ENCODE assay signal across 15 cellular contexts in genomic region chr1:42163536-42164503, GRCh38. TPM values are rescaled to one million over a fixed set of nuclear protein-coding genes. Genes with fewer than 3 reads are reported as not detected.
DNase-seq lines count a peak whose midpoint lies in the region; TF ChIP-seq lines count a peak whose summit lies in the region.
"Had no signal": no experiment of that assay in that cellular context is flagged by ENCODE, and none has a peak within 500 bp of the region (broad histone marks: within the 10 kb centered on the region; RNA-seq: fewer than 3 reads in every experiment).

No MANE protein-coding gene starts in this region.

- no peak overlapping the region for H2AFZ ChIP-seq in osteoblast (ENCODE audit: low read length)

- H3K9ac ChIP-seq in colonic mucosa (ENCODE audit: low read depth in 2 of 2, low read length in 2 of 2) = peak overlapping the region in 1 of 2 donors; percentile 83
- H3K9ac ChIP-seq: SK-N-SH had no signal

- H3K4me1 ChIP-seq in HEK293 (ENCODE audit: control insufficient read depth, insufficient read depth, low read length) (peaks cover 8% of the 10 kb centered on the region; the same call in 1 of the 2 replicates), colonic mucosa (no peaks in the 10 kb centered on the region), osteoblast (ENCODE audit: insufficient read depth, low read length) (no peaks in the 10 kb centered on the region)
- H3K4me1 ChIP-seq: HAP-1 had no signal

- no peak overlapping the region for H3K27ac ChIP-seq in HEK293 (ENCODE audit: extremely low read depth, low read depth, low read length)
- H3K27ac ChIP-seq in colonic mucosa = peak overlapping the region; percentile 28
- no peak overlapping the region for H3K27ac ChIP-seq in osteoblast (ENCODE audit: low read depth, low read length)

- H4K20me1 ChIP-seq in osteoblast (ENCODE audit: insufficient read depth, low read length) = no peaks in the 10 kb centered on the region

- no peaks in the 10 kb centered on the region for H3K27me3 ChIP-seq in colonic mucosa
- H3K27me3 ChIP-seq in osteoblast (ENCODE audit: insufficient read depth, low read length) = peaks cover 9% of the 10 kb centered on the region

- H3K4me3 ChIP-seq in HEK293 (ENCODE audit: low read depth, low read length) = no peak overlapping the region
- peak overlapping the region; percentile 16 for H3K4me3 ChIP-seq in colonic mucosa
- H3K4me3 ChIP-seq in osteoblast (ENCODE audit: insufficient read depth, low read length) = no peak overlapping the region
- no peak overlapping the region for H3K4me3 ChIP-seq in foreskin fibroblast (ENCODE audit: low read depth in 1 of 2, low read length in 2 of 2)
- H3K4me3 ChIP-seq: HAP-1 had no signal

- POLR2A ChIA-PET in HEK293 (lab: Yijun Ruan, JAX) = no interaction called here
- POLR2A ChIA-PET in GM10248 (lab: Yijun Ruan, JAX) = no interaction called here

- no peak overlapping the region for H3K4me2 ChIP-seq in osteoblast (ENCODE audit: insufficient read depth, low read length)
- H3K4me2 ChIP-seq: SK-N-SH had no signal

- peak; percentile 77 for DNase-seq in DMS 273 (lab: John Stamatoyannopoulos, UW; ENCODE audit: unreplicated experiment)
- DNase-seq in colonic mucosa = no peak
- peak; percentile 34 for DNase-seq in osteoblast (ENCODE audit: insufficient read length, low spot score, missing footprints)
- no peak for DNase-seq in GM10248 (ENCODE audit: extremely low spot score)
- DNase-seq in globus pallidus (ENCODE audit: low spot score) = no peak
- DNase-seq in foreskin fibroblast = no peak
- DNase-seq: COR-L47, NCI-H1930, NCI-H2171 treated with DMSO at 0.1 percent for 48 hours, NCI-H510A, NCI-H82, SHP77, SK-N-SH had no signal

- CTCF ChIA-PET in HEK293 (lab: Yijun Ruan, JAX) (interaction anchor here (1.8 to 4.8 kb wide), 2 partner anchors 10 to 16 kb away, joined by 7 to 21 read pairs; no protein-coding TSS in a partner anchor), GM10248 (lab: Yijun Ruan, JAX) (interaction anchor here (0.8 to 4.3 kb wide), 3 partner anchors 10 to 17 kb away, joined by 3 to 31 read pairs (median 7); no protein-coding TSS in a partner anchor)

- no peaks in the 10 kb centered on the region for H3K9me3 ChIP-seq in HEK293 (ENCODE audit: control insufficient read depth, insufficient read depth, low read depth, low read length)
- H3K9me3 ChIP-seq in colonic mucosa = no peaks in the 10 kb centered on the region
- peaks cover 11% of the 10 kb centered on the region for H3K9me3 ChIP-seq in osteoblast (ENCODE audit: low read depth, low read length)

- TF ChIP-seq CTCF in HEK293 (tag by site-specific recombination; IDR thresholded peaks at IDR 0.05) (no peak), colonic mucosa (IDR thresholded peaks at IDR 0.05) (no peak), osteoblast (IDR thresholded peaks at IDR 0.05; ENCODE audit: extremely low read depth, low read depth, low read length) (no peak), GM10248 (IDR thresholded peaks at IDR 0.05; ENCODE audit: control extremely low read depth, extremely low read depth, low read depth, missing control alignments) (no peak), foreskin fibroblast (IDR thresholded peaks at IDR 0.05; ENCODE audit: low read depth, low read length) (no peak)

- H3K79me2 ChIP-seq in osteoblast (ENCODE audit: insufficient read depth, low read length) = no peaks in the 10 kb centered on the region

- intact Hi-C loops in colonic mucosa (cut with DNase I) = no loop called here

- no peaks in the 10 kb centered on the region for H3K36me3 ChIP-seq in HEK293 (ENCODE audit: control insufficient read depth in 2 of 2, insufficient read depth in 1 of 2, low read length in 2 of 2)
- H3K36me3 ChIP-seq in colonic mucosa = no peaks in the 10 kb centered on the region
- no peaks in the 10 kb centered on the region for H3K36me3 ChIP-seq in osteoblast (ENCODE audit: insufficient read depth, low read length)
- H3K36me3 ChIP-seq: HAP-1 had no signal

TF ChIP-seq in HEK293, 187 proteins besides CTCF, POLR2A, EP300 and RAD21:
- TF ChIP-seq ZNF335 (tag by site-specific recombination; conservative IDR thresholded peaks at IDR 0.05) (0 out of 2 replicates have a peak, but pooled peaks have one; percentile 13), GLIS2 (tag by site-specific recombination; IDR thresholded peaks at IDR 0.05) (0 out of 2 replicates have a peak, but pooled peaks have one; percentile 15), ZNF792 (tag by site-specific recombination; IDR thresholded peaks at IDR 0.05) (no peak), ZNF639 (tag by site-specific recombination; IDR thresholded peaks at IDR 0.05) (no peak)

RNA-seq across cellular contexts. Expression of gene GUCA2A, which starts 0.7 kb away (rescaled TPM):
- total RNA-seq in colonic mucosa (100 to 1,000 TPM; 195 to 959 TPM), osteoblast (not detected in 2 replicates)

RNA-seq across cellular contexts. Expression of gene GUCA2B, which starts 10.6 kb away (rescaled TPM):
- 10 to 100 TPM; 27.7 to 44.5 TPM for total RNA-seq in colonic mucosa
- total RNA-seq in osteoblast = not detected in 2 replicates

Comparison
In these comparisons a context has a peak if more than half of its experiments do, and no peak if none do; other contexts are left out.
1. DNase-seq: peak in DMS 273 (single experiment) and osteoblast (single experiment); none in colonic mucosa (single experiment), GM10248 (single experiment), globus pallidus (single experiment) and foreskin fibroblast (0 of 2).
2. RNA of gene GUCA2A, which starts 0.7 kb away (total RNA-seq): 195 to 959 TPM in colonic mucosa; not detected in osteoblast; every median in the first group is over 100 times any median in the second.
3. RNA of gene GUCA2B, which starts 10.6 kb away (total RNA-seq): 27.7 to 44.5 TPM in colonic mucosa; not detected in osteoblast; every median in the first group is over 10 times any median in the second.